In the genomic region with DNA sequence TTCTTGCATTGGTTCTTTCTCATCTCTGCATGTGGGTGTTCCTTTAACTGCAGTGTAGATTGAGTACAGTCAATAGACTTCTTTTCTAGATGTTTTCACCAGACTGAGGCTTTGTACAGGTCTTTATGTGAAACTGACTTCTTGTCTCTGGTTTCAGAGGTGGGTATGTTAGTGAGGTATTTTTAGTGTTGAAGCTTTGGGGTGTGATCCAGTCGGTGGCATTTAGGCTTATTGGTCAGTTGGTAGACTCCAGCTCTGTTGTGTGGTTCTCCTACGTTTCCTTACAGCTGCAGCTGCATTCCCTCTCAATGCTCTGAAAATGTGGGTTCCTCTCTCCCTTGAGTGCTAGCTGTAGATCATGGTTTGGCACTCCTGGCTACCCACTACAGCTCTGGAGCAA, we compare ENCODE assay signal across 43 cellular contexts. TPM values are rescaled to one million over a fixed set of nuclear protein-coding genes. Genes with fewer than 3 reads are reported as not detected.
"Had no signal": no experiment of that assay in that cellular context is flagged by ENCODE, and none has a peak within 500 bp of the region (broad histone marks: within the 10 kb centered on the region; RNA-seq: fewer than 3 reads in every experiment).

No MANE protein-coding gene starts in this region.

- ATAC-seq: activated naive CD4-positive, alpha-beta T cell treated with anti-CD3 and anti-CD28 coated beads, Interleukin-2, amount 50 U/mL, for 72 hours; activated naive CD8-positive, alpha-beta T cell treated with anti-CD3 and anti-CD28 coated beads, Interleukin-2, amount 50 U/mL, for 24 hours; activated T-cell treated with anti-CD3 and anti-CD28 coated beads, Interleukin-2, amount 50 U/mL, for 4 hours; activated T-cell treated with anti-CD3 and anti-CD28 coated beads, Interleukin-2, amount 50 U/mL, for 72 hours; activated T-helper 17 cell treated with anti-CD3 and anti-CD28 coated beads, Interleukin-2, amount 50 U/mL, for 72 hours; body of pancreas had no signal

- H3K4me3 ChIP-seq: adrenal gland, ascending aorta, body of pancreas, breast epithelium, cardiac muscle cell had no signal

- H3K36me3 Mint-ChIP-seq: activated naive CD4-positive, alpha-beta T cell treated with anti-CD3 and anti-CD28 coated beads, Interleukin-2, amount 10 ng/mL, durations not matched to agents 7 days and 5 days; activated naive CD4-positive, alpha-beta T cell treated with anti-CD3 and anti-CD28 coated beads, Interleukin-2, amount 50 U/mL, for 24 hours; activated naive CD4-positive, alpha-beta T cell treated with anti-CD3 and anti-CD28 coated beads, Interleukin-2, amount 50 U/mL, for 72 hours; activated naive CD8-positive, alpha-beta T cell treated with anti-CD3 and anti-CD28 coated beads for 36 hours; activated naive CD8-positive, alpha-beta T cell treated with anti-CD3 and anti-CD28 coated beads, Interleukin-2, amount 10 ng/mL, durations not matched to agents 7 days and 5 days; brain had no signal

- H3K27me3 Mint-ChIP-seq: activated naive CD4-positive, alpha-beta T cell treated with anti-CD3 and anti-CD28 coated beads, Interleukin-2, amount 10 ng/mL, durations not matched to agents 7 days and 5 days; activated naive CD8-positive, alpha-beta T cell; brain had no signal

- H3K4me3 Mint-ChIP-seq: activated naive CD4-positive, alpha-beta T cell treated with anti-CD3 and anti-CD28 coated beads for 36 hours; activated naive CD4-positive, alpha-beta T cell treated with anti-CD3 and anti-CD28 coated beads, Interleukin-2, amount 10 ng/mL, durations not matched to agents 7 days and 5 days; activated naive CD4-positive, alpha-beta T cell treated with anti-CD3 and anti-CD28 coated beads, Interleukin-2, amount 50 U/mL, for 24 hours; activated naive CD8-positive, alpha-beta T cell; activated naive CD8-positive, alpha-beta T cell treated with anti-CD3 and anti-CD28 coated beads for 36 hours; activated naive CD8-positive, alpha-beta T cell treated with anti-CD3 and anti-CD28 coated beads, Interleukin-2, amount 10 ng/mL, durations not matched to agents 7 days and 5 days; activated naive CD8-positive, alpha-beta T cell treated with anti-CD3 and anti-CD28 coated beads, Interleukin-2, amount 50 U/mL, for 24 hours; activated T-cell treated with anti-CD3 and anti-CD28 coated beads, Interleukin-2, amount 50 U/mL, for 24 hours; activated T-cell treated with anti-CD3 and anti-CD28 coated beads, Interleukin-2, amount 50 U/mL, for 4 hours; activated T-cell treated with anti-CD3 and anti-CD28 coated beads, Interleukin-2, amount 50 U/mL, for 72 hours; activated T-helper 1 cell treated with anti-CD3 and anti-CD28 coated beads, Interleukin-12 subunit alpha, Interleukin-12 subunit beta, Interleukin-2, Interleukin-4 antibody, amounts not matched to agents 30 ng/mL and 10 ng/mL and 1 ng/mL, durations not matched to agents 14 hours and 24 hours and 36 hours; activated T-helper 17 cell treated with anti-CD3 and anti-CD28 coated beads, Interleukin-2, amount 50 U/mL, for 72 hours; brain; central memory CD8-positive, alpha-beta T cell had no signal

- H3K4me1 ChIP-seq: adrenal gland, ascending aorta, body of pancreas, breast epithelium had no signal

- H3K27ac ChIP-seq: adrenal gland, ascending aorta, body of pancreas, brain microvascular endothelial cell, breast epithelium, cardiac muscle cell had no signal

- FAIRE-seq: astrocyte, colon had no signal

- DNase-seq: activated effector memory CD4-positive, alpha-beta T cell treated with anti-CD3 and anti-CD28 coated beads, Interleukin-2, amount 50 U/mL, for 16 hours; activated effector memory CD4-positive, alpha-beta T cell treated with Interleukin-2 at 50 U/mL for 16 hours; activated gamma-delta T cell; activated gamma-delta T cell treated with Interleukin-2 at 50 U/mL for 16 hours; activated naive CD4-positive, alpha-beta T cell; activated naive CD4-positive, alpha-beta T cell treated with anti-CD3 and anti-CD28 coated beads for 36 hours; activated naive CD4-positive, alpha-beta T cell treated with anti-CD3 and anti-CD28 coated beads, Interleukin-2, amount 10 ng/mL, durations not matched to agents 7 days and 5 days; activated naive CD4-positive, alpha-beta T cell treated with anti-CD3 and anti-CD28 coated beads, Interleukin-2, amount 50 U/mL, for 16 hours; activated naive CD4-positive, alpha-beta T cell treated with Interleukin-2 at 50 U/mL for 16 hours; activated naive CD8-positive, alpha-beta T cell treated with anti-CD3 and anti-CD28 coated beads for 36 hours; activated naive CD8-positive, alpha-beta T cell treated with anti-CD3 and anti-CD28 coated beads, Interleukin-2, amount 10 ng/mL, durations not matched to agents 7 days and 5 days; activated naive CD8-positive, alpha-beta T cell treated with anti-CD3 and anti-CD28 coated beads, Interleukin-2, amount 50 U/mL, for 24 hours; activated T-cell treated with anti-CD3 and anti-CD28 coated beads, Interleukin-2, amount 50 U/mL, for 24 hours; activated T-cell treated with anti-CD3 and anti-CD28 coated beads, Interleukin-2, amount 50 U/mL, for 4 hours; activated T-cell treated with anti-CD3 and anti-CD28 coated beads, Interleukin-2, amount 50 U/mL, for 48 hours; activated T-cell treated with anti-CD3 and anti-CD28 coated beads, Interleukin-2, amount 50 U/mL, for 72 hours; adrenal gland; amniotic stem cell; amygdala; anterior cingulate cortex; aorta; body of pancreas; brain microvascular endothelial cell; caudate nucleus; central memory CD4-positive, alpha-beta T cell; cerebellar nuclear complex had no signal

- H3K4me1 Mint-ChIP-seq: activated naive CD4-positive, alpha-beta T cell treated with anti-CD3 and anti-CD28 coated beads, Interleukin-2, amount 10 ng/mL, durations not matched to agents 7 days and 5 days; activated naive CD4-positive, alpha-beta T cell treated with anti-CD3 and anti-CD28 coated beads, Interleukin-2, amount 50 U/mL, for 24 hours; activated naive CD8-positive, alpha-beta T cell treated with anti-CD3 and anti-CD28 coated beads for 36 hours; activated naive CD8-positive, alpha-beta T cell treated with anti-CD3 and anti-CD28 coated beads, Interleukin-2, amount 10 ng/mL, durations not matched to agents 7 days and 5 days; activated naive CD8-positive, alpha-beta T cell treated with anti-CD3 and anti-CD28 coated beads, Interleukin-2, amount 50 U/mL, for 24 hours; activated T-helper 17 cell treated with anti-CD3 and anti-CD28 coated beads, Interleukin-2, amount 50 U/mL, for 72 hours; brain; central memory CD8-positive, alpha-beta T cell had no signal

- H3K9me3 Mint-ChIP-seq: activated naive CD4-positive, alpha-beta T cell treated with anti-CD3 and anti-CD28 coated beads, Interleukin-2, amount 10 ng/mL, durations not matched to agents 7 days and 5 days; activated naive CD4-positive, alpha-beta T cell treated with anti-CD3 and anti-CD28 coated beads, Interleukin-2, amount 50 U/mL, for 24 hours; activated naive CD4-positive, alpha-beta T cell treated with anti-CD3 and anti-CD28 coated beads, Interleukin-2, amount 50 U/mL, for 72 hours; activated naive CD8-positive, alpha-beta T cell treated with anti-CD3 and anti-CD28 coated beads for 36 hours; activated naive CD8-positive, alpha-beta T cell treated with anti-CD3 and anti-CD28 coated beads, Interleukin-2, amount 10 ng/mL, durations not matched to agents 7 days and 5 days; activated naive CD8-positive, alpha-beta T cell treated with anti-CD3 and anti-CD28 coated beads, Interleukin-2, amount 50 U/mL, for 24 hours; activated T-cell treated with anti-CD3 and anti-CD28 coated beads, Interleukin-2, amount 50 U/mL, for 24 hours; activated T-helper 1 cell treated with anti-CD3 and anti-CD28 coated beads, Interleukin-12 subunit alpha, Interleukin-12 subunit beta, Interleukin-2, Interleukin-4 antibody, amounts not matched to agents 30 ng/mL and 10 ng/mL and 1 ng/mL, durations not matched to agents 14 hours and 24 hours and 36 hours; activated T-helper 2 cell treated with anti-CD3 and anti-CD28 coated beads, Interferon-gamma antibody, Interleukin-2, Interleukin-4, amounts not matched to agents 10 μg/mL and 5 μg/mL and 100 μg/mL, durations not matched to agents 14 hours and 24 hours and 36 hours; central memory CD8-positive, alpha-beta T cell had no signal

- H3K36me3 ChIP-seq: adrenal gland, ascending aorta, brain microvascular endothelial cell, breast epithelium, cardiac muscle cell had no signal

- H3K27me3 ChIP-seq: adrenal gland, ascending aorta, body of pancreas, brain microvascular endothelial cell, breast epithelium, cardiac muscle cell had no signal

- H3K9me3 ChIP-seq: adrenal gland, ascending aorta, body of pancreas had no signal

- H3K27ac Mint-ChIP-seq: activated naive CD4-positive, alpha-beta T cell treated with anti-CD3 and anti-CD28 coated beads for 36 hours; activated naive CD4-positive, alpha-beta T cell treated with anti-CD3 and anti-CD28 coated beads, Interleukin-2, amount 10 ng/mL, durations not matched to agents 7 days and 5 days; activated naive CD4-positive, alpha-beta T cell treated with anti-CD3 and anti-CD28 coated beads, Interleukin-2, amount 50 U/mL, for 24 hours; activated naive CD4-positive, alpha-beta T cell treated with anti-CD3 and anti-CD28 coated beads, Interleukin-2, amount 50 U/mL, for 72 hours; activated naive CD8-positive, alpha-beta T cell; activated naive CD8-positive, alpha-beta T cell treated with anti-CD3 and anti-CD28 coated beads for 36 hours; activated naive CD8-positive, alpha-beta T cell treated with anti-CD3 and anti-CD28 coated beads, Interleukin-2, amount 10 ng/mL, durations not matched to agents 7 days and 5 days; activated naive CD8-positive, alpha-beta T cell treated with anti-CD3 and anti-CD28 coated beads, Interleukin-2, amount 50 U/mL, for 24 hours; activated T-cell treated with anti-CD3 and anti-CD28 coated beads, Interleukin-2, amount 50 U/mL, for 24 hours; activated T-cell treated with anti-CD3 and anti-CD28 coated beads, Interleukin-2, amount 50 U/mL, for 72 hours; activated T-helper 1 cell treated with anti-CD3 and anti-CD28 coated beads, Interleukin-12 subunit alpha, Interleukin-12 subunit beta, Interleukin-2, Interleukin-4 antibody, amounts not matched to agents 30 ng/mL and 10 ng/mL and 1 ng/mL, durations not matched to agents 14 hours and 24 hours and 36 hours; activated T-helper 17 cell treated with anti-CD3 and anti-CD28 coated beads, Interleukin-2, amount 50 U/mL, for 72 hours; activated T-helper 2 cell treated with anti-CD3 and anti-CD28 coated beads, Interferon-gamma antibody, Interleukin-2, Interleukin-4, amounts not matched to agents 10 μg/mL and 5 μg/mL and 100 μg/mL, durations not matched to agents 14 hours and 24 hours and 36 hours; brain had no signal

RNA-seq across cellular contexts. Expression of a gene that starts 21.3 kb away (rescaled TPM):
- total RNA-seq: activated naive CD4-positive, alpha-beta T cell treated with anti-CD3 and anti-CD28 coated beads for 36 hours; activated naive CD4-positive, alpha-beta T cell treated with anti-CD3 and anti-CD28 coated beads, Interleukin-2, amount 50 U/mL, for 72 hours; activated naive CD8-positive, alpha-beta T cell treated with anti-CD3 and anti-CD28 coated beads for 36 hours; activated naive CD8-positive, alpha-beta T cell treated with anti-CD3 and anti-CD28 coated beads, Interleukin-2, amount 10 ng/mL, durations not matched to agents 7 days and 5 days; activated T-cell treated with anti-CD3 and anti-CD28 coated beads, Interleukin-2, amount 50 U/mL, for 4 hours; activated T-cell treated with anti-CD3 and anti-CD28 coated beads, Interleukin-2, amount 50 U/mL, for 72 hours; activated T-helper 1 cell treated with anti-CD3 and anti-CD28 coated beads, Interleukin-12 subunit alpha, Interleukin-12 subunit beta, Interleukin-2, Interleukin-4 antibody, amounts not matched to agents 30 ng/mL and 10 ng/mL and 1 ng/mL, durations not matched to agents 14 hours and 24 hours and 36 hours; activated T-helper 17 cell treated with anti-CD3 and anti-CD28 coated beads, Interleukin-2, amount 50 U/mL, for 72 hours; activated T-helper 2 cell treated with anti-CD3 and anti-CD28 coated beads, Interferon-gamma antibody, Interleukin-2, Interleukin-4, amounts not matched to agents 10 μg/mL and 5 μg/mL and 100 μg/mL, durations not matched to agents 14 hours and 24 hours and 36 hours; adrenal gland; aorta; ascending aorta; astrocyte; body of pancreas; breast epithelium; cardiac muscle cell; cardiac septum; cerebellum; chondrocyte had no signal
- polyA plus RNA-seq: adrenal gland, aorta, cardiac muscle cell had no signal

RNA-seq across cellular contexts. Expression of a gene that starts 52.4 kb away (rescaled TPM):
- total RNA-seq: activated naive CD4-positive, alpha-beta T cell treated with anti-CD3 and anti-CD28 coated beads for 36 hours; activated naive CD4-positive, alpha-beta T cell treated with anti-CD3 and anti-CD28 coated beads, Interleukin-2, amount 50 U/mL, for 72 hours; activated naive CD8-positive, alpha-beta T cell treated with anti-CD3 and anti-CD28 coated beads for 36 hours; activated naive CD8-positive, alpha-beta T cell treated with anti-CD3 and anti-CD28 coated beads, Interleukin-2, amount 10 ng/mL, durations not matched to agents 7 days and 5 days; activated T-cell treated with anti-CD3 and anti-CD28 coated beads, Interleukin-2, amount 50 U/mL, for 4 hours; activated T-cell treated with anti-CD3 and anti-CD28 coated beads, Interleukin-2, amount 50 U/mL, for 72 hours; activated T-helper 1 cell treated with anti-CD3 and anti-CD28 coated beads, Interleukin-12 subunit alpha, Interleukin-12 subunit beta, Interleukin-2, Interleukin-4 antibody, amounts not matched to agents 30 ng/mL and 10 ng/mL and 1 ng/mL, durations not matched to agents 14 hours and 24 hours and 36 hours; activated T-helper 17 cell treated with anti-CD3 and anti-CD28 coated beads, Interleukin-2, amount 50 U/mL, for 72 hours; activated T-helper 2 cell treated with anti-CD3 and anti-CD28 coated beads, Interferon-gamma antibody, Interleukin-2, Interleukin-4, amounts not matched to agents 10 μg/mL and 5 μg/mL and 100 μg/mL, durations not matched to agents 14 hours and 24 hours and 36 hours; adrenal gland; aorta; ascending aorta; astrocyte; body of pancreas; breast epithelium; cardiac muscle cell; cardiac septum; cerebellum; chondrocyte had no signal
- polyA plus RNA-seq: adipose tissue, adrenal gland, aorta had no signal

RNA-seq across cellular contexts. Expression of a gene that starts 57.7 kb away (rescaled TPM):
- total RNA-seq: activated naive CD4-positive, alpha-beta T cell treated with anti-CD3 and anti-CD28 coated beads for 36 hours; activated naive CD4-positive, alpha-beta T cell treated with anti-CD3 and anti-CD28 coated beads, Interleukin-2, amount 50 U/mL, for 72 hours; activated naive CD8-positive, alpha-beta T cell treated with anti-CD3 and anti-CD28 coated beads for 36 hours; activated naive CD8-positive, alpha-beta T cell treated with anti-CD3 and anti-CD28 coated beads, Interleukin-2, amount 10 ng/mL, durations not matched to agents 7 days and 5 days; activated T-cell treated with anti-CD3 and anti-CD28 coated beads, Interleukin-2, amount 50 U/mL, for 4 hours; activated T-cell treated with anti-CD3 and anti-CD28 coated beads, Interleukin-2, amount 50 U/mL, for 72 hours; activated T-helper 1 cell treated with anti-CD3 and anti-CD28 coated beads, Interleukin-12 subunit alpha, Interleukin-12 subunit beta, Interleukin-2, Interleukin-4 antibody, amounts not matched to agents 30 ng/mL and 10 ng/mL and 1 ng/mL, durations not matched to agents 14 hours and 24 hours and 36 hours; activated T-helper 17 cell treated with anti-CD3 and anti-CD28 coated beads, Interleukin-2, amount 50 U/mL, for 72 hours; activated T-helper 2 cell treated with anti-CD3 and anti-CD28 coated beads, Interferon-gamma antibody, Interleukin-2, Interleukin-4, amounts not matched to agents 10 μg/mL and 5 μg/mL and 100 μg/mL, durations not matched to agents 14 hours and 24 hours and 36 hours; adrenal gland; ascending aorta; cardiac muscle cell; cerebellum; chondrocyte had no signal
- polyA plus RNA-seq: aorta, cardiac muscle cell had no signal
